ENCODE assay signal across 16 cellular contexts in genomic region chr2:226079677-226080076, GRCh38.
DNase-seq lines count a peak whose midpoint lies in the region; ATAC-seq and TF ChIP-seq lines count a peak whose summit lies in the region.
"Had no signal": no experiment of that assay in that cellular context is flagged by ENCODE, and none has a peak within 500 bp of the region (broad histone marks: within the 10 kb centered on the region; RNA-seq: fewer than 3 reads in every experiment).

No MANE protein-coding gene starts in this region.

- DNase-seq in A172 (ENCODE audit: low spot score) (peak; percentile 40), HCEC 1CT (peak; percentile 93), SJSA1 (ENCODE audit: low read depth in 1 of 2, low spot score in 2 of 2) (peak; percentile 75 to 90), fibroblast of the aortic adventitia (ENCODE audit: low read depth) (peak; percentile 97), progenitor cell of endocrine pancreas (ENCODE audit: low spot score, unreplicated experiment) (no peak), RKO (ENCODE audit: low spot score) (no peak), NCI-H526 (lab: John Stamatoyannopoulos, UW) (no peak)
- DNase-seq: activated T-cell treated with anti-CD3 and anti-CD28 coated beads, Interleukin-2, amount 50 U/mL, for 48 hours; immature natural killer cell; KBM-7; RPMI8226; sigmoid colon; trophoblast cell had no signal

- no peaks in the 10 kb centered on the region for H3K27me3 Mint-ChIP-seq in progenitor cell of endocrine pancreas

- H3K36me3 Mint-ChIP-seq in progenitor cell of endocrine pancreas (ENCODE audit: insufficient read depth) = no peaks in the 10 kb centered on the region
- H3K36me3 Mint-ChIP-seq: immature natural killer cell had no signal

- TF ChIP-seq CTCF in fibroblast of the aortic adventitia (IDR thresholded peaks at IDR 0.05; ENCODE audit: insufficient read depth, low read length) = no peak
- no peak for TF ChIP-seq CTCF in progenitor cell of endocrine pancreas (IDR thresholded peaks at IDR 0.05; ENCODE audit: unreplicated experiment)

- peaks cover 1% of the 10 kb centered on the region for H3K4me1 Mint-ChIP-seq in progenitor cell of endocrine pancreas (ENCODE audit: low read depth)
- H3K4me1 Mint-ChIP-seq: GM23338, immature natural killer cell had no signal

- no peaks in the 10 kb centered on the region for H3K27me3 ChIP-seq in SJSA1 (replicated peaks)
- H3K27me3 ChIP-seq: sigmoid colon had no signal

- no peaks in the 10 kb centered on the region for H3K9me3 ChIP-seq in SJSA1 (replicated peaks)
- H3K9me3 ChIP-seq: sigmoid colon had no signal

- H3K4me3 ChIP-seq in SJSA1 (no peak overlapping the region), fibroblast of the aortic adventitia (ENCODE audit: low read depth, low read length) (no peak overlapping the region)
- H3K4me3 ChIP-seq: GM23338, sigmoid colon had no signal

- no peaks in the 10 kb centered on the region for H3K36me3 ChIP-seq in SJSA1
- H3K36me3 ChIP-seq: sigmoid colon had no signal

- H3K9me3 Mint-ChIP-seq in progenitor cell of endocrine pancreas (ENCODE audit: low read depth) = no peaks in the 10 kb centered on the region

- no peak overlapping the region for H3K4me3 Mint-ChIP-seq in progenitor cell of endocrine pancreas (ENCODE audit: low read depth)
- H3K4me3 Mint-ChIP-seq: GM23338, immature natural killer cell had no signal

- H3K4me1 ChIP-seq in SJSA1 (replicated peaks) = peaks cover 47% of the 10 kb centered on the region

- H3K27ac ChIP-seq in SJSA1 = peak overlapping the region; percentile 85
- H3K27ac ChIP-seq: C4-2B, sigmoid colon had no signal

- no peak for ATAC-seq in GM21825 (IDR thresholded peaks at IDR 0.05; ENCODE audit: unreplicated experiment)
- ATAC-seq: GM23338 had no signal

- H3K27ac Mint-ChIP-seq in progenitor cell of endocrine pancreas = no peak overlapping the region
- H3K27ac Mint-ChIP-seq: GM23338, immature natural killer cell had no signal

Comparison
In these comparisons a context has a peak if more than half of its experiments do, and no peak if none do; other contexts are left out.
1. DNase-seq: peak in A172 (single experiment), HCEC 1CT (single experiment), SJSA1 (2 of 2) and fibroblast of the aortic adventitia (single experiment); none in progenitor cell of endocrine pancreas (single experiment), RKO (single experiment) and NCI-H526 (0 of 2).